ENCODE assay signal across 1 cellular context in genomic region chr19:39435499-39436349, GRCh38.
A peak's percentile ranks its signal among the peaks of the same experiment; 100 is the strongest.
TF ChIP-seq lines count a peak whose summit lies in the region.

Gene RPS16, minus strand, starts transcription at chr19:39435949. Its CDS starts 54 bp downstream, at chr19:39435895.

TF ChIP-seq in HepG2, 621 proteins besides CTCF, POLR2A, EP300 and RAD21 (continued from another document and continues in another):
- TF ChIP-seq TRIM22 (IDR thresholded peaks at IDR 0.05), result no peak
- peak; percentile 83 for TF ChIP-seq ZNF883 (CRISPR knock-in tag; IDR thresholded peaks at IDR 0.05; ENCODE audit: not compliant biosample characterization)
- TF ChIP-seq ZNF790 (CRISPR knock-in tag; IDR thresholded peaks at IDR 0.05; ENCODE audit: borderline replicate concordance), result no peak
- TF ChIP-seq HIC2 (CRISPR knock-in tag; IDR thresholded peaks at IDR 0.05; ENCODE audit: low read depth), result no peak
- no peak for TF ChIP-seq RCOR2 (CRISPR knock-in tag; IDR thresholded peaks at IDR 0.05)
- peak; percentile 96 for TF ChIP-seq ZNF891 (CRISPR knock-in tag; IDR thresholded peaks at IDR 0.05)
- TF ChIP-seq ZNF776 (CRISPR knock-in tag; IDR thresholded peaks at IDR 0.05), result peak; percentile 84; the same call in 1 of the 2 replicates
- 0 out of 2 replicates have a peak, but pooled peaks have one; percentile 48 for TF ChIP-seq RNF219 (CRISPR knock-in tag; IDR thresholded peaks at IDR 0.05)
- 0 out of 2 replicates have a peak, but pooled peaks have one; percentile 47 for TF ChIP-seq GLI4 (CRISPR knock-in tag; IDR thresholded peaks at IDR 0.05; ENCODE audit: borderline replicate concordance)
- 0 out of 2 replicates have a peak, but pooled peaks have one; percentile 10 for TF ChIP-seq PPARG (CRISPR knock-in tag; conservative IDR thresholded peaks at IDR 0.05)
- TF ChIP-seq ZNF432 (CRISPR knock-in tag; IDR thresholded peaks at IDR 0.05; ENCODE audit: borderline replicate concordance), result no peak
- TF ChIP-seq PHF21A (CRISPR knock-in tag; IDR thresholded peaks at IDR 0.05), result peak; percentile 40; the same call in 1 of the 2 replicates
- TF ChIP-seq ZBTB4 (CRISPR knock-in tag; IDR thresholded peaks at IDR 0.05; ENCODE audit: borderline replicate concordance), result peak; percentile 70; the same call in 1 of the 2 replicates
- TF ChIP-seq FOXA3 (CRISPR knock-in tag; IDR thresholded peaks at IDR 0.05), result peak; percentile 57
- TF ChIP-seq PAWR (CRISPR knock-in tag; IDR thresholded peaks at IDR 0.05; ENCODE audit: borderline replicate concordance), result no peak; the same call in 1 of the 2 replicates
- no peak; the same call in 1 of the 2 replicates for TF ChIP-seq STAG1 (CRISPR knock-in tag; IDR thresholded peaks at IDR 0.05)
- no peak for TF ChIP-seq ZKSCAN1 (IDR thresholded peaks at IDR 0.05; ENCODE audit: low read length)
- peak; percentile 92 for TF ChIP-seq PHF8 (CRISPR knock-in tag; IDR thresholded peaks at IDR 0.05)
- TF ChIP-seq DPF2 (CRISPR knock-in tag; IDR thresholded peaks at IDR 0.05; ENCODE audit: borderline replicate concordance, low read depth), result no peak
- TF ChIP-seq KLF12 (CRISPR knock-in tag; IDR thresholded peaks at IDR 0.05; ENCODE audit: borderline replicate concordance), result 0 out of 2 replicates have a peak, but pooled peaks have one; percentile 27
- TF ChIP-seq ZNF775 (CRISPR knock-in tag; IDR thresholded peaks at IDR 0.05; ENCODE audit: borderline replicate concordance), result peak; percentile 89; the same call in 1 of the 2 replicates
- TF ChIP-seq POLR2G (IDR thresholded peaks at IDR 0.05; ENCODE audit: low read depth, low read length), result peak; percentile 99
- TF ChIP-seq RBAK (CRISPR knock-in tag; IDR thresholded peaks at IDR 0.05), result peak; percentile 45; the same call in 1 of the 2 replicates
- peak; percentile 68; the same call in 1 of the 2 replicates for TF ChIP-seq SMAD3 (CRISPR knock-in tag; IDR thresholded peaks at IDR 0.05)
- peak; percentile 99 for TF ChIP-seq POLR2AphosphoS5 (IDR thresholded peaks at IDR 0.05; ENCODE audit: low read depth, low read length)
- TF ChIP-seq RNF2 (conservative IDR thresholded peaks at IDR 0.05; ENCODE audit: low read depth), result peak; percentile 62
- TF ChIP-seq REPIN1 (CRISPR knock-in tag; IDR thresholded peaks at IDR 0.05; ENCODE audit: borderline replicate concordance, low read depth), result peak; percentile 87
- TF ChIP-seq ZBTB38 (CRISPR knock-in tag; IDR thresholded peaks at IDR 0.05), result peak; percentile 89
- TF ChIP-seq ZNF543 (CRISPR knock-in tag; IDR thresholded peaks at IDR 0.05), result peak; percentile 85
- TF ChIP-seq ATF1 (CRISPR knock-in tag; IDR thresholded peaks at IDR 0.05), result no peak
- no peak for TF ChIP-seq AHDC1 (CRISPR knock-in tag; IDR thresholded peaks at IDR 0.05; ENCODE audit: borderline replicate concordance)
- TF ChIP-seq HNRNPK (IDR thresholded peaks at IDR 0.05; ENCODE audit: low read depth, low read length, poor library complexity, severe bottlenecking), result peak; percentile 82
- peak; percentile 58; the same call in 1 of the 2 replicates for TF ChIP-seq ZNF264 (CRISPR knock-in tag; IDR thresholded peaks at IDR 0.05)
- TF ChIP-seq HNF1A (IDR thresholded peaks at IDR 0.05; ENCODE audit: low read depth), result no peak
- peak; percentile 77; the same call in 1 of the 2 replicates for TF ChIP-seq HNF1A (CRISPR knock-in tag; IDR thresholded peaks at IDR 0.05; ENCODE audit: borderline replicate concordance)
- TF ChIP-seq ATF2 (CRISPR knock-in tag; IDR thresholded peaks at IDR 0.05), result peak; percentile 63; the same call in 1 of the 2 replicates
- peak; percentile 95; the same call in 2 of the 3 replicates for TF ChIP-seq MXI1 (IDR thresholded peaks at IDR 0.05; ENCODE audit: borderline replicate concordance, low read depth, low read length)
